ENCODE assay signal across 28 cellular contexts in the genomic region with DNA sequence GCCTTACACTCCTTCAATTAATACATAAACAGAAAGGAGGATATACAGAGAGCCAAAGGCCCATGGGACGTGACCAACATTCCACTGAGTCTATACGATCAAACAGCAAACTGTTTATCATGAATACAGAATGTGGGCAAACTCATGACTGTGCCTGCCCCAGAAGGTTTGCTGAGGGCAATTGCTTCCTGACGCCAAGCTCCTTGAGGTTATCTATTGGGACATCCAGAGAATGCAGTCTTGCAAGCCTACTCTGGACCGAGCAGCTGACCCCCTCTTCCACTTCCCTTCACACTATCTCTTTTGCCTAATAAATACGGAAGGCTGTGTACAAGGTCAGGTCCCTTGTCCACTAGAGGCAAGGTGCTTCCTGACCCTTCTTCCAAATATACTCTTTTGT. TPM values are rescaled to one million over a fixed set of nuclear protein-coding genes. Genes with fewer than 3 reads are reported as not detected.
DNase-seq lines count a peak whose midpoint lies in the region; ATAC-seq, FAIRE-seq and TF ChIP-seq lines count a peak whose summit lies in the region.
"Had no signal": no experiment of that assay in that cellular context is flagged by ENCODE, and none has a peak within 500 bp of the region (broad histone marks: within the 10 kb centered on the region; RNA-seq: fewer than 3 reads in every experiment).

No MANE protein-coding gene starts in this region.

- H3K4me1 ChIP-seq in Caco-2 (peaks cover 44% of the 10 kb centered on the region), esophagus muscularis mucosa (peaks cover 0 to 6% (median 2%) of the 10 kb centered on the region in 4 donors)
- H3K4me1 ChIP-seq: A549, BE2C had no signal

- H3K9me3 Mint-ChIP-seq in Caco-2 (ENCODE audit: unreplicated experiment) (peaks cover 8% of the 10 kb centered on the region), osteocyte (ENCODE audit: unreplicated experiment) (no peaks in the 10 kb centered on the region)
- H3K9me3 Mint-ChIP-seq: CD14-positive monocyte; CD4-positive, alpha-beta T cell; CD8-positive, alpha-beta memory T cell; H9 had no signal

- WGBS in esophagus muscularis mucosa, result 75% methylated on average over 5 of the region's 5 CpGs

- H3K27me3 Mint-ChIP-seq in Caco-2 (ENCODE audit: insufficient read depth, unreplicated experiment) (no peaks in the 10 kb centered on the region), osteocyte (ENCODE audit: unreplicated experiment) (peaks cover 31% of the 10 kb centered on the region)

- H3K27me3 ChIP-seq in Caco-2 (replicated peaks; ENCODE audit: control insufficient read depth, insufficient read depth, low read length) (no peaks in the 10 kb centered on the region), esophagus muscularis mucosa (peaks cover 0 to 38% (median 3%) of the 10 kb centered on the region in 4 donors)
- H3K27me3 ChIP-seq: BLaER1 treated with 17β-estradiol and CSF1 and Interleukin-3, amounts not matched to agents 10 nM and 100 nM had no signal

- POLR2A ChIA-PET in Caco-2 (lab: Charles Lee), result no interaction called here

- no TSS peak for BruUV-seq in Caco-2 (replicated peaks; lab: Mats Ljungman, UMichigan)

- peak; percentile 38 for FAIRE-seq in HTR-8/SVneo (lab: Jason Lieb, UNC)
- FAIRE-seq: A549, GM12891, GM19239 had no signal

- TF ChIP-seq EP300 in esophagus muscularis mucosa (IDR thresholded peaks at IDR 0.05), result no peak

- TF ChIP-seq CTCF in Caco-2 (IDR thresholded peaks at IDR 0.05; ENCODE audit: insufficient read depth in 1 of 2, low read depth in 1 of 2, low read length in 1 of 2, severe bottlenecking in 1 of 2, unreplicated experiment in 1 of 2) (no peak), esophagus muscularis mucosa (IDR thresholded peaks at IDR 0.05) (no peak), osteocyte (IDR thresholded peaks at IDR 0.05) (no peak), foreskin fibroblast (IDR thresholded peaks at IDR 0.05; ENCODE audit: low read depth, low read length) (no peak)

- DNase-seq in Caco-2 (peak; percentile 49 to 68), HTR-8/SVneo (ENCODE audit: insufficient read length, low spot score) (no peak), esophagus muscularis mucosa (ENCODE audit: extremely low spot score) (peak; percentile 79), osteocyte (ENCODE audit: extremely low spot score, unreplicated experiment) (peak; percentile 36), foreskin fibroblast (no peak)
- DNase-seq in activated CD4-positive, alpha-beta T cell treated with anti-CD3 and anti-CD28 coated beads for 1 hour, result no peak
- DNase-seq: 8988T; ACHN; AML-193; BE2C; Calu3; CD4-positive, alpha-beta T cell; CD8-positive, alpha-beta memory T cell; DMS53; DMS79 treated with DMSO at 0.1 percent for 48 hours; GF-D8; GM23248; H9 had no signal

- H3K27ac Mint-ChIP-seq in Caco-2 (ENCODE audit: unreplicated experiment) (no peak overlapping the region), osteocyte (ENCODE audit: unreplicated experiment) (no peak overlapping the region)
- H3K27ac Mint-ChIP-seq: CD14-positive monocyte; CD4-positive, alpha-beta T cell; CD8-positive, alpha-beta memory T cell; H9 had no signal

- H3K9me3 ChIP-seq in Caco-2 (no peaks in the 10 kb centered on the region), esophagus muscularis mucosa (no peaks in the 10 kb centered on the region)
- H3K9me3 ChIP-seq: A549; BE2C; BLaER1 treated with 17β-estradiol and CSF1 and Interleukin-3, amounts not matched to agents 10 nM and 100 nM had no signal

- peaks cover 15% of the 10 kb centered on the region for H3K4me1 Mint-ChIP-seq in Caco-2 (ENCODE audit: low read depth, unreplicated experiment)
- H3K4me1 Mint-ChIP-seq in osteocyte (ENCODE audit: unreplicated experiment), result peaks cover 1% of the 10 kb centered on the region

- intact Hi-C loops in Caco-2 (cut with micrococcal nuclease; ENCODE audit: unreplicated experiment), result loop anchor here (5.0 to 10.0 kb wide), 2 partner anchors 47 to 231 kb away; no protein-coding TSS in a partner anchor
- intact Hi-C loops in esophagus muscularis mucosa (cut with DNase I), result loop anchor here (10.0 kb wide), 2 partner anchors 509 to 899 kb away; no protein-coding TSS in a partner anchor

- H3K4me3 ChIP-seq in Caco-2 (ENCODE audit: low read depth, low read length), result no peak overlapping the region
- no peak overlapping the region for H3K4me3 ChIP-seq in esophagus muscularis mucosa
- no peak overlapping the region for H3K4me3 ChIP-seq in foreskin fibroblast (ENCODE audit: low read depth in 1 of 2, low read length in 2 of 2)
- H3K4me3 ChIP-seq: A549; BLaER1 treated with 17β-estradiol and CSF1 and Interleukin-3, amounts not matched to agents 10 nM and 100 nM; GM23248 had no signal

- no peaks in the 10 kb centered on the region for H3K36me3 ChIP-seq in Caco-2 (ENCODE audit: control insufficient read depth, insufficient read depth, low read length)
- no peaks in the 10 kb centered on the region for H3K36me3 ChIP-seq in esophagus muscularis mucosa
- H3K36me3 ChIP-seq: BE2C; BLaER1 treated with 17β-estradiol and CSF1 and Interleukin-3, amounts not matched to agents 10 nM and 100 nM had no signal

- H3K4me3 Mint-ChIP-seq in Caco-2 (ENCODE audit: unreplicated experiment), result no peak overlapping the region
- no peak overlapping the region for H3K4me3 Mint-ChIP-seq in osteocyte (ENCODE audit: unreplicated experiment)
- H3K4me3 Mint-ChIP-seq: CD14-positive monocyte; CD4-positive, alpha-beta T cell; CD8-positive, alpha-beta memory T cell; H9 had no signal

- ATAC-seq in HG03280 (IDR thresholded peaks at IDR 0.05; ENCODE audit: unreplicated experiment), result no peak
- ATAC-seq: A549, HCT116 had no signal

- H3K27ac ChIP-seq in esophagus muscularis mucosa (replicated peaks in 1 of 4), result no peak overlapping the region
- H3K27ac ChIP-seq: A549; BLaER1 treated with 17β-estradiol and CSF1 and Interleukin-3, amounts not matched to agents 10 nM and 100 nM; GM23248 had no signal

- TF ChIP-seq POLR2A in esophagus muscularis mucosa (IDR thresholded peaks at IDR 0.05; ENCODE audit: low read depth), result no peak

- H3K36me3 Mint-ChIP-seq in Caco-2 (ENCODE audit: insufficient read depth, unreplicated experiment), result peaks cover 5% of the 10 kb centered on the region
- H3K36me3 Mint-ChIP-seq in osteocyte (ENCODE audit: unreplicated experiment), result no peaks in the 10 kb centered on the region
- H3K36me3 Mint-ChIP-seq: CD14-positive monocyte; CD8-positive, alpha-beta memory T cell had no signal

- CTCF ChIA-PET in Caco-2 (lab: Charles Lee), result interaction anchor here (1.2 to 2.3 kb wide), 2 partner anchors 84 to 213 kb away, joined by 3 to 15 read pairs; no protein-coding TSS in a partner anchor

RNA-seq across cellular contexts. Expression of gene SLC10A1, which starts 18.5 kb away (rescaled TPM):
- total RNA-seq in Caco-2 (2022) (2.6 and 3.8 TPM in 2 replicates), esophagus muscularis mucosa (not detected), osteocyte (not detected in 2 replicates)
- total RNA-seq: Calu3; CD4-positive, alpha-beta T cell; CD8-positive, alpha-beta memory T cell; Daoy; G401; GM23248; H4; H9 had no signal

RNA-seq across cellular contexts. Expression of gene SRSF5, which starts 48.6 kb away (rescaled TPM):
- 264 and 310 TPM in 2 replicates for total RNA-seq in Caco-2 (2022)
- total RNA-seq in esophagus muscularis mucosa, result 100 to 1,000 TPM; 185 to 291 (median 211) TPM
- 245 and 279 TPM in 2 replicates for total RNA-seq in osteocyte

Comparison
In these comparisons a context has a peak if more than half of its experiments do, and no peak if none do; other contexts are left out.
1. DNase-seq: peak in Caco-2 (2 of 2), esophagus muscularis mucosa (single experiment) and osteocyte (single experiment); none in HTR-8/SVneo (single experiment), activated CD4-positive, alpha-beta T cell treated with anti-CD3 and anti-CD28 coated beads for 1 hour (single experiment) and foreskin fibroblast (0 of 2).